Comparison of ENCODE assay signal across 33 cellular contexts in genomic region chr18:72819050-72819449, GRCh38. TPM values are rescaled to one million over a fixed set of nuclear protein-coding genes. Genes with fewer than 3 reads are reported as not detected.
"Had no signal": no experiment of that assay in that cellular context is flagged by ENCODE, and none has a peak within 500 bp of the region (broad histone marks: within the 10 kb centered on the region; RNA-seq: fewer than 3 reads in every experiment).

No MANE protein-coding gene starts in this region.

- ATAC-seq: activated CD8-positive, alpha-beta memory T cell treated with anti-CD3 and anti-CD28 coated beads, Interleukin-2, amount 10 ng/mL, durations not matched to agents 7 days and 5 days; activated naive CD4-positive, alpha-beta T cell treated with anti-CD3 and anti-CD28 coated beads, Interleukin-2, amount 50 U/mL, for 72 hours; activated naive CD8-positive, alpha-beta T cell treated with anti-CD3 and anti-CD28 coated beads, Interleukin-2, amount 50 U/mL, for 24 hours; body of pancreas; T-helper 17 cell had no signal

- DNase-seq: activated B cell treated with CpG ODN at 0.5 μM for 24 hours; activated CD4-positive, alpha-beta T cell treated with anti-CD3 and anti-CD28 coated beads for 1 hour; activated CD4-positive, alpha-beta T cell treated with anti-CD3 and anti-CD28 coated beads, Interleukin-2, amount 10 ng/mL, durations not matched to agents 24 days and 14 days; activated CD4-positive, alpha-beta T cell treated with anti-CD3 and anti-CD28 coated beads, Interleukin-2, amount 50 U/mL, for 48 hours; activated CD8-positive, alpha-beta memory T cell treated with anti-CD3 and anti-CD28 coated beads, Interleukin-2, amount 10 ng/mL, durations not matched to agents 7 days and 5 days; activated effector memory CD4-positive, alpha-beta T cell treated with anti-CD3 and anti-CD28 coated beads, Interleukin-2, amount 50 U/mL, for 16 hours; activated naive CD4-positive, alpha-beta T cell treated with Interleukin-2 at 50 U/mL for 16 hours; activated naive CD8-positive, alpha-beta T cell treated with anti-CD3 and anti-CD28 coated beads, Interleukin-2, amount 50 U/mL, for 24 hours; activated T-cell treated with anti-CD3 and anti-CD28 coated beads, Interleukin-2, amount 50 U/mL, for 24 hours; amniotic stem cell; body of pancreas; central memory CD4-positive, alpha-beta T cell; Kasumi-1; KBM-7; MV-4-11; NCI-H1105 treated with DMSO at 0.1 percent for 48 hours; NCI-H1436 treated with DMSO at 0.1 percent for 48 hours; NCI-H187; NCI-H2081; NCI-H510A treated with DMSO at 0.1 percent for 48 hours; NCI-H774; NK-92 treated with Interleukin-12 subunit alpha and Interleukin-12 subunit beta, amount 100 ng/mL, for 24 hours; OCI-M1; Peyer's patch; SHP77 treated with DMSO at 0.1 percent for 48 hours; T-helper 17 cell; T-helper 9 cell had no signal

RNA-seq across cellular contexts. Expression of gene NETO1, which starts 48.7 kb away (rescaled TPM):
- total RNA-seq: activated CD4-positive, alpha-beta T cell treated with anti-CD3 and anti-CD28 coated beads, Interleukin-2, amount 10 ng/mL, durations not matched to agents 24 days and 14 days; activated CD8-positive, alpha-beta memory T cell treated with anti-CD3 and anti-CD28 coated beads, Interleukin-2, amount 10 ng/mL, durations not matched to agents 7 days and 5 days; activated naive CD4-positive, alpha-beta T cell treated with anti-CD3 and anti-CD28 coated beads, Interleukin-2, amount 50 U/mL, for 72 hours; activated T-helper 1 cell treated with anti-CD3 and anti-CD28 coated beads, Interleukin-12 subunit alpha, Interleukin-12 subunit beta, Interleukin-2, Interleukin-4 antibody, amounts not matched to agents 30 ng/mL and 10 ng/mL and 1 ng/mL, durations not matched to agents 14 hours and 24 hours and 36 hours; ascending aorta; body of pancreas; bronchial epithelial cell; chondrocyte; Peyer's patch; SK-MEL-5; T-helper 17 cell had no signal
